ENCODE assay signal across 25 cellular contexts in the genomic region with DNA sequence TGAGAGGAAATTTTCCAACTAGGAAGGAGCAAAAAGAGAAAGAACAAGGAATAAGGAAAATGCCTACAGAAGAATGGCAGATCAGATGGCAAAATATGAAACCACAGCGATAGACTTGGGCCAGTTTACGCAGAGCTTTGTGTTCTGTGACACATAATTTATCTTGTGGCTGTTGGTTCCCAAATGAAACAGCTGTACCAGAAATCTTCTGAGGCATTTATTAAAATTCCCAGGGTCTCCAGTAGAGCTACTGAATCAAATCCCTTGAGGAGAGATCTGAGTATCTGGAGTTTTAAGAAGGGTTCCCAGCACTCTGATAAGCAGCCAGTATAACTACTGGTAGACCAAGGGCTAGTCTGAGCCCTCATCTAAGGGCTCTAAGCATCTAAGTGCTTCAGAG.
"Had no signal": no experiment of that assay in that cellular context is flagged by ENCODE, and none has a peak within 500 bp of the region (broad histone marks: within the 10 kb centered on the region; RNA-seq: fewer than 3 reads in every experiment).

No MANE protein-coding gene starts in this region.

- H3K4me1 Mint-ChIP-seq: immature natural killer cell; stimulated activated naive B cell treated with anti-CD40 and anti-IgM and Interleukin-4, amounts not matched to agents 10 μg/mL and 1 μg/mL and 100 μg/mL, for 72 hours had no signal

- H3K27me3 ChIP-seq: brain microvascular endothelial cell, foreskin keratinocyte, left lung, sigmoid colon, upper lobe of left lung had no signal

- H3K27ac Mint-ChIP-seq: activated CD4-positive, alpha-beta T cell treated with anti-CD3 and anti-CD28 coated beads, Interleukin-2, amount 10 ng/mL, durations not matched to agents 7 days and 5 days; activated CD8-positive, alpha-beta memory T cell treated with anti-CD3 and anti-CD28 coated beads, Interleukin-2, amount 10 ng/mL, durations not matched to agents 7 days and 5 days; activated CD8-positive, alpha-beta T cell treated with anti-CD3 and anti-CD28 coated beads for 36 hours; activated naive CD4-positive, alpha-beta T cell treated with anti-CD3 and anti-CD28 coated beads, Interleukin-2, amount 50 U/mL, for 72 hours; immature natural killer cell; mesothelial cell of epicardium; stimulated activated naive B cell treated with anti-CD40 and anti-IgM and Interleukin-4, amounts not matched to agents 10 μg/mL and 1 μg/mL and 100 μg/mL, for 72 hours had no signal

- H3K4me3 Mint-ChIP-seq: activated CD4-positive, alpha-beta T cell treated with anti-CD3 and anti-CD28 coated beads, Interleukin-2, amount 10 ng/mL, durations not matched to agents 7 days and 5 days; activated CD8-positive, alpha-beta memory T cell treated with anti-CD3 and anti-CD28 coated beads, Interleukin-2, amount 10 ng/mL, durations not matched to agents 7 days and 5 days; activated CD8-positive, alpha-beta T cell treated with anti-CD3 and anti-CD28 coated beads for 36 hours; immature natural killer cell; mesothelial cell of epicardium; natural killer cell treated with Interleukin-12 subunit alpha and Interleukin-12 subunit beta and Interleukin-15 and Interleukin-18, amount 100 ng/mL, for 72 hours; stimulated activated naive B cell treated with anti-CD40 and anti-IgM and Interleukin-4, amounts not matched to agents 10 μg/mL and 1 μg/mL and 100 μg/mL, for 72 hours had no signal

- H3K36me3 Mint-ChIP-seq: activated CD8-positive, alpha-beta memory T cell treated with anti-CD3 and anti-CD28 coated beads, Interleukin-2, amount 10 ng/mL, durations not matched to agents 7 days and 5 days; activated naive CD4-positive, alpha-beta T cell treated with anti-CD3 and anti-CD28 coated beads, Interleukin-2, amount 50 U/mL, for 72 hours; immature natural killer cell; mesothelial cell of epicardium; natural killer cell treated with Interleukin-12 subunit alpha and Interleukin-12 subunit beta and Interleukin-15 and Interleukin-18, amount 100 ng/mL, for 72 hours; stimulated activated naive B cell treated with anti-CD40 and anti-IgM and Interleukin-4, amounts not matched to agents 10 μg/mL and 1 μg/mL and 100 μg/mL, for 72 hours had no signal

- DNase-seq: activated CD4-positive, alpha-beta T cell treated with anti-CD3 and anti-CD28 coated beads, Interleukin-2, amount 10 ng/mL, durations not matched to agents 7 days and 5 days; activated CD4-positive, CD25-positive, alpha-beta regulatory T cell treated with anti-CD3 and anti-CD28 coated beads, Interleukin-2, amount 50 U/mL, for 72 hours; activated CD8-positive, alpha-beta memory T cell treated with anti-CD3 and anti-CD28 coated beads, Interleukin-2, amount 10 ng/mL, durations not matched to agents 7 days and 5 days; activated CD8-positive, alpha-beta T cell treated with anti-CD3 and anti-CD28 coated beads for 36 hours; activated T-cell treated with anti-CD3 and anti-CD28 coated beads for 4 hours; aorta; brain microvascular endothelial cell; caudate nucleus; dermis blood vessel endothelial cell; effector CD8-positive, alpha-beta T cell; foreskin keratinocyte; immature natural killer cell; left lung; posterior cingulate gyrus; sigmoid colon; stimulated activated CD4-positive, alpha-beta T cell treated with anti-CD3 and anti-CD28 coated beads, Interleukin-2, amount 100 ng/mL, for 48 hours; stimulated activated CD8-positive, alpha-beta memory T cell treated with anti-CD3 and anti-CD28 coated beads, Interleukin-4, amount 100 ng/mL, for 48 hours; stimulated activated naive B cell treated with anti-CD40 and anti-IgM and Interleukin-4, amounts not matched to agents 10 μg/mL and 1 μg/mL and 100 μg/mL, for 72 hours; upper lobe of left lung; WERI-Rb-1 had no signal

- ATAC-seq: activated CD8-positive, alpha-beta memory T cell treated with anti-CD3 and anti-CD28 coated beads, Interleukin-2, amount 10 ng/mL, durations not matched to agents 7 days and 5 days; natural killer cell treated with Interleukin-12 subunit alpha and Interleukin-12 subunit beta and Interleukin-15 and Interleukin-18, amount 100 ng/mL, for 72 hours had no signal

- H3K36me3 ChIP-seq: brain microvascular endothelial cell, left lung, sigmoid colon, thoracic aorta, upper lobe of left lung had no signal

- H3K9me3 Mint-ChIP-seq: activated CD4-positive, alpha-beta T cell treated with anti-CD3 and anti-CD28 coated beads, Interleukin-2, amount 10 ng/mL, durations not matched to agents 7 days and 5 days; activated CD8-positive, alpha-beta T cell treated with anti-CD3 and anti-CD28 coated beads for 36 hours; activated naive CD4-positive, alpha-beta T cell treated with anti-CD3 and anti-CD28 coated beads, Interleukin-2, amount 50 U/mL, for 72 hours; immature natural killer cell; mesothelial cell of epicardium; natural killer cell treated with Interleukin-12 subunit alpha and Interleukin-12 subunit beta and Interleukin-15 and Interleukin-18, amount 100 ng/mL, for 72 hours; stimulated activated naive B cell treated with anti-CD40 and anti-IgM and Interleukin-4, amounts not matched to agents 10 μg/mL and 1 μg/mL and 100 μg/mL, for 72 hours had no signal

- H3K9me3 ChIP-seq: left lung, sigmoid colon, thoracic aorta, upper lobe of left lung had no signal

- H3K4me3 ChIP-seq: left lung, lung, sigmoid colon, thoracic aorta, upper lobe of left lung had no signal

- H3K27ac ChIP-seq: brain microvascular endothelial cell, foreskin keratinocyte, left lung, sigmoid colon, thoracic aorta, upper lobe of left lung, WERI-Rb-1 had no signal

- H3K4me1 ChIP-seq: foreskin keratinocyte, left lung, sigmoid colon had no signal
